Comparison of ENCODE assay signal across 21 cellular contexts in the genomic region with DNA sequence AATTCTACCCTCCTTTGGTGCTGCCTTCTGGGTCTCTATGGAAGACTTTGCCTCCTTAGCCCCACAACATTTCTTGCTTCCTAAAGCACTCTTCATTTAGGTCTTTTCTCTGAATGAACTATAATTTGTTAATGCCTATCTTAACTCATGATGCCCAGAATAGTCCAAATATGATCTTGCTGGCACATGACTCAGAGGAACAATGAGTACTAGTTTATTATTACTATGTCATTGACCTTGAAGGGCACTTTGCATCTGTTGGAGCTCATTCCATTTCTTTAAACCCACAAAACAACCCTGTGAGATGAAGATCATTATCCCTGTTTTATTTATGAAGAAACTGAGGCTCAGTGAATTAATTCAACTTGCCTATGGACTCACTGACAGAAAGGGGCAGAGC.
"Had no signal": no experiment of that assay in that cellular context is flagged by ENCODE, and none has a peak within 500 bp of the region (broad histone marks: within the 10 kb centered on the region; RNA-seq: fewer than 3 reads in every experiment).

No MANE protein-coding gene starts in this region.

- H3K27me3 ChIP-seq: ascending aorta, cardiac muscle cell, gastroesophageal sphincter, left lung, neutrophil, testis, uterus had no signal

- DNase-seq: activated CD4-positive, alpha-beta T cell treated with anti-CD3 and anti-CD28 coated beads for 36 hours; activated CD4-positive, alpha-beta T cell treated with anti-CD3 and anti-CD28 coated beads, Interleukin-2, amount 50 U/mL, for 4 hours; activated CD4-positive, CD25-positive, alpha-beta regulatory T cell; activated effector memory CD4-positive, alpha-beta T cell treated with anti-CD3 and anti-CD28 coated beads, Interleukin-2, amount 50 U/mL, for 16 hours; activated naive CD4-positive, alpha-beta T cell treated with anti-CD3 and anti-CD28 coated beads for 36 hours; activated naive CD8-positive, alpha-beta T cell treated with anti-CD3 and anti-CD28 coated beads for 36 hours; cortex of kidney; left lung; mucosa of descending colon; naive B cell; nephron progenitor cell; retina; stimulated activated CD4-positive, alpha-beta T cell treated with anti-CD3 and anti-CD28 coated beads, Interleukin-2, amount 100 ng/mL, for 48 hours; stimulated activated naive CD8-positive, alpha-beta T cell treated with anti-CD3 and anti-CD28 coated beads, Interleukin-15, Interleukin-2, amounts not matched to agents 100 U/mL and 50 U/mL, for 24 hours; T-helper 1 cell; testis; uterus had no signal

- H3K9me3 ChIP-seq: ascending aorta, gastroesophageal sphincter, left lung, mucosa of descending colon, neutrophil, testis, uterus had no signal

- H3K4me1 ChIP-seq: left lung, testis, uterus had no signal

- ATAC-seq: activated CD4-positive, alpha-beta T cell treated with anti-CD3 and anti-CD28 coated beads for 36 hours; gastroesophageal sphincter; left lung; mucosa of descending colon; stimulated activated naive CD8-positive, alpha-beta T cell treated with anti-CD3 and anti-CD28 coated beads, Interleukin-15, Interleukin-2, amounts not matched to agents 100 U/mL and 50 U/mL, for 24 hours had no signal

- H3K36me3 ChIP-seq: ascending aorta, cardiac muscle cell, gastroesophageal sphincter, left lung, neutrophil, uterus had no signal

- H3K4me3 ChIP-seq: ascending aorta, cardiac muscle cell, gastroesophageal sphincter, left lung, mucosa of descending colon, testis, uterus had no signal

- H3K27ac ChIP-seq: ascending aorta, cardiac muscle cell, left lung, neutrophil, testis, uterus had no signal
